Comparison of ENCODE assay signal across 1 cellular context in the genomic region with DNA sequence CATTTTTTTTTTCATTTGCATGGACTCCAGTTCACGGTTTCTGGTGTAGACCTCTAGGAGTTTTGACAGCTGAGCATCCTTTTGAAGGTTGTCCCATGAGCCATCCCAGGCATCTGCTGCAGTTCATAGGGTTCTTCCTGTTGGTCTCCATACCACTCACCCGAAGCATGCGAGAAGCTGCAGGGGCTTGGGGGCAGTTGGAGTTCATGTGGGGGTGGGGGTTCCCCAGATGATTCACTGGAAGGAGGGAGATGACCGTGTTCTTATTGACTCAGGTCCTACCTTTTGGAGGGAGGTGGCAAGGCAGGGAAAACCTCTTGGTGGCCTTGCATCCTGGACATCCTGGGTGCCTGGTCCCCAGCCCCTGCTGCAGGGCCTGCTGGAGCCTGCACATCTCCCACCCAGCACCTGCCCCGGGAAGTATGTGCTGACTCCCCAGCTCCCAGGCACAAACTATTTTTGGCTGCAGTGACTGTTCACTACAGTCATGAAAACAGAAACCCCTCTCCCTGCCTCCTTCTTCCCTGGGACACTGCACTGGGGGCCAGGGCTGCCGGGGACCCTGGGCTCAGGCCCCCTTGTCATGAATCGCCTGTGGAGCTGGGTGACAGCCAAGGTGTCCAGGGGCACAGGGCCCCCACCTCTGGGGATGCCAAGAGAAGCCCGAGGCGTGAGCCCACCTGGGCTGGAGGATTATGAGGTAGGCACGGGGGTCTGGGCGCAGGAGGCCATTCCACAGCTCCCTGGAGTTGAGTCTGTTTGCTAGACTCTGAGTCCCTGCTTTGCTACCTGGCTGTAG.
A peak's percentile ranks its signal among the peaks of the same experiment; 100 is the strongest.
TF ChIP-seq lines count a peak whose summit lies in the region.

No MANE protein-coding gene starts in this region.

TF ChIP-seq in GM12878, 131 proteins besides CTCF, POLR2A, EP300 and RAD21:
- peak in 1 of 2 experiments; percentile 36; a peak in 1 of 3 replicates for TF ChIP-seq EGR1 (IDR thresholded peaks at IDR 0.05; ENCODE audit: borderline replicate concordance in 1 of 2, low read depth in 2 of 2, low read length in 2 of 2)
- no peak for TF ChIP-seq KDM1A (IDR thresholded peaks at IDR 0.05; ENCODE audit: borderline replicate concordance)
- 0 out of 2 replicates have a peak, but pooled peaks have one; percentile 33 for TF ChIP-seq EED (IDR thresholded peaks at IDR 0.05; ENCODE audit: low read depth)
